Comparison of ENCODE assay signal across 9 cellular contexts in genomic region chr15:40091861-40092415, GRCh38. TPM values are rescaled to one million over a fixed set of nuclear protein-coding genes. Genes with fewer than 3 reads are reported as not detected.
DNase-seq lines count a peak whose midpoint lies in the region; ATAC-seq and TF ChIP-seq lines count a peak whose summit lies in the region.
"Had no signal": no experiment of that assay in that cellular context is flagged by ENCODE, and none has a peak within 500 bp of the region (broad histone marks: within the 10 kb centered on the region; RNA-seq: fewer than 3 reads in every experiment).

No MANE protein-coding gene starts in this region.

- H3K14ac ChIP-seq in mesenchymal stem cell (ENCODE audit: low read length in 2 of 2) = no peak overlapping the region

- intact Hi-C loops in dendritic cell treated with granulocyte-macrophage colony-stimulating factor and Interleukin-4, amounts not matched to agents 40 ng/mL and 50 ng/mL, for 4 days (cut with micrococcal nuclease) = no loop called here
- intact Hi-C loops in vagina (cut with DNase I) (no loop called here), ascending aorta (cut with DNase I) (no loop called here), adrenal gland (cut with DNase I) (no loop called here)

- peak overlapping the region; percentile 65 for H4K91ac ChIP-seq in mesenchymal stem cell (ENCODE audit: low read length)

- H3K4me1 Mint-ChIP-seq in activated naive CD8-positive, alpha-beta T cell (ENCODE audit: low read depth) = peaks cover 19% of the 10 kb centered on the region
- peaks cover 27% of the 10 kb centered on the region for H3K4me1 Mint-ChIP-seq in activated naive CD8-positive, alpha-beta T cell treated with anti-CD3 and anti-CD28 coated beads, Interleukin-2, amount 50 U/mL, for 24 hours
- H3K4me1 Mint-ChIP-seq in dendritic cell treated with granulocyte-macrophage colony-stimulating factor and Interleukin-4, amounts not matched to agents 40 ng/mL and 50 ng/mL, for 4 days (ENCODE audit: low read depth) = peaks cover 67% of the 10 kb centered on the region

- peaks cover 5 to 38% of the 10 kb centered on the region in 2 experiments for H3K36me3 ChIP-seq in mesenchymal stem cell (ENCODE audit: control insufficient read depth in 1 of 2, insufficient read depth in 2 of 2, low read depth in 1 of 2, low read length in 2 of 2)
- H3K36me3 ChIP-seq in vagina = peaks cover 0 to 10% of the 10 kb centered on the region in 2 donors
- H3K36me3 ChIP-seq in ascending aorta = peaks cover 0 to 7% of the 10 kb centered on the region in 2 donors
- H3K36me3 ChIP-seq in adrenal gland (replicated peaks in 1 of 2) = peaks cover 0 to 3% of the 10 kb centered on the region in 2 donors

- H3K4ac ChIP-seq in mesenchymal stem cell (ENCODE audit: low read depth in 1 of 2, low read length in 2 of 2) = peak overlapping the region; percentile 79 to 95

- no peak for DNase-seq in activated naive CD8-positive, alpha-beta T cell treated with anti-CD3 and anti-CD28 coated beads, Interleukin-2, amount 50 U/mL, for 24 hours
- DNase-seq in mesenchymal stem cell (peak; percentile 76), vagina (ENCODE audit: extremely low spot score in 2 of 2) (no peak), ascending aorta (ENCODE audit: low spot score in 2 of 2) (no peak), NCI-H1092 (lab: John Stamatoyannopoulos, UW) (no peak), adrenal gland (no peak)
- DNase-seq: ACHN had no signal

- H2AFZ ChIP-seq in mesenchymal stem cell (ENCODE audit: low read depth, low read length) = no peak overlapping the region

- H3K18ac ChIP-seq in mesenchymal stem cell (ENCODE audit: low read depth in 1 of 2, low read length in 2 of 2) = peak overlapping the region; percentile 74 to 100

- no peaks in the 10 kb centered on the region for H3K36me3 Mint-ChIP-seq in activated naive CD8-positive, alpha-beta T cell
- H3K36me3 Mint-ChIP-seq in activated naive CD8-positive, alpha-beta T cell treated with anti-CD3 and anti-CD28 coated beads, Interleukin-2, amount 50 U/mL, for 24 hours (ENCODE audit: low read depth) = no peaks in the 10 kb centered on the region
- peaks cover 67% of the 10 kb centered on the region for H3K36me3 Mint-ChIP-seq in dendritic cell treated with granulocyte-macrophage colony-stimulating factor and Interleukin-4, amounts not matched to agents 40 ng/mL and 50 ng/mL, for 4 days (ENCODE audit: low read depth)

- H3K4me3 ChIP-seq in mesenchymal stem cell (ENCODE audit: insufficient read depth in 1 of 2, low read depth in 1 of 2, low read length in 2 of 2) (peak overlapping the region in 1 of 2 experiments; percentile 21), vagina (no peak overlapping the region), ascending aorta (no peak overlapping the region), adrenal gland (no peak overlapping the region)

- H3K27ac ChIP-seq in mesenchymal stem cell (ENCODE audit: low read length, poor library complexity, severe bottlenecking) (peak overlapping the region; percentile 90), vagina (peak overlapping the region; percentile 65), ascending aorta (peak overlapping the region in 1 of 2 donors; percentile 78), adrenal gland (no peak overlapping the region)

- H3K9me3 Mint-ChIP-seq in activated naive CD8-positive, alpha-beta T cell (ENCODE audit: low read depth) = no peaks in the 10 kb centered on the region
- H3K9me3 Mint-ChIP-seq in activated naive CD8-positive, alpha-beta T cell treated with anti-CD3 and anti-CD28 coated beads, Interleukin-2, amount 50 U/mL, for 24 hours = no peaks in the 10 kb centered on the region
- no peaks in the 10 kb centered on the region for H3K9me3 Mint-ChIP-seq in dendritic cell treated with granulocyte-macrophage colony-stimulating factor and Interleukin-4, amounts not matched to agents 40 ng/mL and 50 ng/mL, for 4 days

- H2BK5ac ChIP-seq in mesenchymal stem cell (ENCODE audit: low read depth, low read length, poor library complexity, severe bottlenecking) = peak overlapping the region; percentile 21

- H3K9ac ChIP-seq in mesenchymal stem cell (ENCODE audit: low read length) = peak overlapping the region; percentile 46

- H3K4me3 Mint-ChIP-seq in activated naive CD8-positive, alpha-beta T cell = no peak overlapping the region
- no peak overlapping the region for H3K4me3 Mint-ChIP-seq in activated naive CD8-positive, alpha-beta T cell treated with anti-CD3 and anti-CD28 coated beads, Interleukin-2, amount 50 U/mL, for 24 hours
- H3K4me3 Mint-ChIP-seq in dendritic cell treated with granulocyte-macrophage colony-stimulating factor and Interleukin-4, amounts not matched to agents 40 ng/mL and 50 ng/mL, for 4 days = no peak overlapping the region

- no peak overlapping the region for H3K23ac ChIP-seq in mesenchymal stem cell (ENCODE audit: low read length in 2 of 2)

- H4K8ac ChIP-seq in mesenchymal stem cell (ENCODE audit: low read length) = peak overlapping the region; percentile 63

- WGBS in mesenchymal stem cell = 11% methylated on average over 2 of the region's 7 CpGs
- 30 to 50% (median 46%) methylated on average over 7 of the region's 7 CpGs for WGBS in adrenal gland, 4 donors

- H2BK12ac ChIP-seq in mesenchymal stem cell (ENCODE audit: low read length in 2 of 2) = peak overlapping the region; percentile 60 to 99

- H3K79me1 ChIP-seq in mesenchymal stem cell (replicated peaks; ENCODE audit: low read length, poor library complexity, severe bottlenecking) = peaks cover 18% of the 10 kb centered on the region

- H3K27me3 ChIP-seq in mesenchymal stem cell (ENCODE audit: control insufficient read depth in 1 of 2, insufficient read depth in 1 of 2, low read length in 2 of 2) (no peaks in the 10 kb centered on the region), vagina (no peaks in the 10 kb centered on the region), ascending aorta (no peaks in the 10 kb centered on the region), adrenal gland (no peaks in the 10 kb centered on the region)

- H3K27ac Mint-ChIP-seq in activated naive CD8-positive, alpha-beta T cell = peak overlapping the region; percentile 64
- H3K27ac Mint-ChIP-seq in activated naive CD8-positive, alpha-beta T cell treated with anti-CD3 and anti-CD28 coated beads, Interleukin-2, amount 50 U/mL, for 24 hours = no peak overlapping the region
- H3K27ac Mint-ChIP-seq in dendritic cell treated with granulocyte-macrophage colony-stimulating factor and Interleukin-4, amounts not matched to agents 40 ng/mL and 50 ng/mL, for 4 days = peak overlapping the region; percentile 37

- no peak overlapping the region for H2BK15ac ChIP-seq in mesenchymal stem cell (ENCODE audit: low read depth, poor library complexity, severe bottlenecking)

- H3K9me3 ChIP-seq in mesenchymal stem cell (ENCODE audit: control insufficient read depth, low read length) = no peaks in the 10 kb centered on the region
- no peaks in the 10 kb centered on the region for H3K9me3 ChIP-seq in vagina
- no peaks in the 10 kb centered on the region for H3K9me3 ChIP-seq in ascending aorta
- no peaks in the 10 kb centered on the region for H3K9me3 ChIP-seq in adrenal gland (replicated peaks in 1 of 3)

- TF ChIP-seq CTCF in vagina (IDR thresholded peaks at IDR 0.05) (no peak), ascending aorta (IDR thresholded peaks at IDR 0.05) (no peak), adrenal gland (IDR thresholded peaks at IDR 0.05) (no peak)

- no peaks in the 10 kb centered on the region for H3K27me3 Mint-ChIP-seq in activated naive CD8-positive, alpha-beta T cell
- H3K27me3 Mint-ChIP-seq in activated naive CD8-positive, alpha-beta T cell treated with anti-CD3 and anti-CD28 coated beads, Interleukin-2, amount 50 U/mL, for 24 hours = no peaks in the 10 kb centered on the region
- no peaks in the 10 kb centered on the region for H3K27me3 Mint-ChIP-seq in dendritic cell treated with granulocyte-macrophage colony-stimulating factor and Interleukin-4, amounts not matched to agents 40 ng/mL and 50 ng/mL, for 4 days

- peak overlapping the region; percentile 54 for H2BK120ac ChIP-seq in mesenchymal stem cell (ENCODE audit: low read depth, low read length)

- peak overlapping the region; percentile 49 for H2AK5ac ChIP-seq in mesenchymal stem cell (ENCODE audit: low read length, severe bottlenecking)

- TF ChIP-seq POLR2A in vagina (IDR thresholded peaks at IDR 0.05) = no peak
- no peak for TF ChIP-seq POLR2A in adrenal gland (IDR thresholded peaks at IDR 0.05)

- H3K4me1 ChIP-seq in mesenchymal stem cell (ENCODE audit: control insufficient read depth, insufficient read depth, low read depth, low read length) = peaks cover 67% of the 10 kb centered on the region
- peaks cover 100% of the 10 kb centered on the region for H3K4me1 ChIP-seq in vagina
- H3K4me1 ChIP-seq in ascending aorta = peaks cover 14 to 64% of the 10 kb centered on the region in 2 donors
- H3K4me1 ChIP-seq in adrenal gland (replicated peaks in 1 of 2) = peaks cover 15 to 59% of the 10 kb centered on the region in 2 donors

- ATAC-seq in activated naive CD8-positive, alpha-beta T cell treated with anti-CD3 and anti-CD28 coated beads, Interleukin-2, amount 50 U/mL, for 24 hours = no peak

- H3K4me2 ChIP-seq in mesenchymal stem cell (ENCODE audit: low read length, poor library complexity, severe bottlenecking) = peak overlapping the region; percentile 34

RNA-seq across cellular contexts. Expression of gene BMF, which starts 16.7 kb away (rescaled TPM):
- polyA plus RNA-seq in mesenchymal stem cell (2013, experiment 1 of 2) = 18.5 TPM
- 17.8 TPM for polyA plus RNA-seq in mesenchymal stem cell (2013, experiment 2 of 2)
- 2.9 TPM for total RNA-seq in vagina
- total RNA-seq in ascending aorta = 2.2 TPM
- 10 to 100 TPM in 3 of 8 donors, 1 to 10 TPM in 5; 4.8 to 12.8 (median 7.7) TPM for total RNA-seq in adrenal gland
- polyA plus RNA-seq in adrenal gland = 1 to 10 TPM; 1.3 to 9.3 (median 2.5) TPM

RNA-seq across cellular contexts. Expression of gene SRP14, which starts 53.0 kb away (rescaled TPM):
- 684 TPM for polyA plus RNA-seq in mesenchymal stem cell (2013, experiment 1 of 2)
- 720 TPM for polyA plus RNA-seq in mesenchymal stem cell (2013, experiment 2 of 2)
- total RNA-seq in vagina (409 TPM), ascending aorta (365 TPM), adrenal gland (100 to 1,000 TPM; 173 to 689 (median 275) TPM)
- polyA plus RNA-seq in adrenal gland = 100 to 1,000 TPM; 352 to 989 (median 549) TPM

Comparison
In these comparisons a context has a peak if more than half of its experiments do, and no peak if none do; other contexts are left out.
1. H3K27ac ChIP-seq: peak in mesenchymal stem cell (single experiment) and vagina (single experiment); none in adrenal gland (0 of 5).